18 cellular contexts compared by ENCODE assay signal in genomic region chr7:28618383-28618782, GRCh38.
DNase-seq lines count a peak whose midpoint lies in the region; TF ChIP-seq lines count a peak whose summit lies in the region.
"Had no signal": no experiment of that assay in that cellular context is flagged by ENCODE, and none has a peak within 500 bp of the region (broad histone marks: within the 10 kb centered on the region; RNA-seq: fewer than 3 reads in every experiment).

No MANE protein-coding gene starts in this region.

- TF ChIP-seq CTCF in esophagus muscularis mucosa (IDR thresholded peaks at IDR 0.05) = no peak
- no peak for TF ChIP-seq CTCF in GM20000 (IDR thresholded peaks at IDR 0.05; ENCODE audit: extremely low read depth, missing control alignments)

- TF ChIP-seq POLR2A in esophagus muscularis mucosa (IDR thresholded peaks at IDR 0.05; ENCODE audit: low read depth) = no peak

- no peaks in the 10 kb centered on the region for H3K9me3 ChIP-seq in esophagus muscularis mucosa
- H3K9me3 ChIP-seq: A549, SJSA1 had no signal

- H3K27me3 Mint-ChIP-seq in T-helper 2 cell treated with Interferon-gamma antibody and Interleukin-4, amounts not matched to agents 5 μg/mL and 100 μg/mL, for 36 hours (ENCODE audit: low read depth) = peaks cover 3% of the 10 kb centered on the region

- H3K4me1 ChIP-seq in esophagus muscularis mucosa = peaks cover 0 to 49% (median 33%) of the 10 kb centered on the region in 4 donors
- H3K4me1 ChIP-seq: A549, SJSA1 had no signal

- no peak for TF ChIP-seq EP300 in esophagus muscularis mucosa (IDR thresholded peaks at IDR 0.05)

- H3K4me3 ChIP-seq in esophagus muscularis mucosa = no peak overlapping the region
- H3K4me3 ChIP-seq: A549, SJSA1 had no signal

- DNase-seq in NCI-H82 (lab: John Stamatoyannopoulos, UW) (peak; percentile 19), NCI-H82 treated with DMSO at 0.1 percent for 48 hours (lab: John Stamatoyannopoulos, UW; ENCODE audit: unreplicated experiment) (no peak), NCI-H2171 treated with DMSO at 0.1 percent for 48 hours (lab: John Stamatoyannopoulos, UW) (peak; percentile 97), esophagus muscularis mucosa (ENCODE audit: extremely low spot score) (no peak), SHP77 (lab: John Stamatoyannopoulos, UW) (no peak), GM20000 (ENCODE audit: low spot score) (no peak), GDM1 (lab: John Stamatoyannopoulos, UW) (no peak)
- no peak for DNase-seq in T-helper 2 cell treated with Interferon-gamma antibody and Interleukin-4, amounts not matched to agents 5 μg/mL and 100 μg/mL, for 36 hours (ENCODE audit: low spot score)
- DNase-seq: AML-193; CD4-positive, alpha-beta memory T cell; H7; MV-4-11; NCI-H1694; NCI-H446 treated with DMSO at 0.1 percent for 48 hours; RPMI8226; T-cell had no signal

- peak overlapping the region; percentile 30 to 63 (median 44) for H3K27ac ChIP-seq in esophagus muscularis mucosa (replicated peaks in 1 of 4)
- H3K27ac ChIP-seq: A549, SJSA1 had no signal

- H3K27ac Mint-ChIP-seq in T-helper 2 cell treated with Interferon-gamma antibody and Interleukin-4, amounts not matched to agents 5 μg/mL and 100 μg/mL, for 36 hours = no peak overlapping the region
- H3K27ac Mint-ChIP-seq: CD4-positive, alpha-beta memory T cell; T-cell had no signal

- H3K36me3 Mint-ChIP-seq in T-helper 2 cell treated with Interferon-gamma antibody and Interleukin-4, amounts not matched to agents 5 μg/mL and 100 μg/mL, for 36 hours (ENCODE audit: low read depth) = no peaks in the 10 kb centered on the region
- H3K36me3 Mint-ChIP-seq: CD4-positive, alpha-beta memory T cell; T-cell had no signal

- H3K9me3 Mint-ChIP-seq in T-helper 2 cell treated with Interferon-gamma antibody and Interleukin-4, amounts not matched to agents 5 μg/mL and 100 μg/mL, for 36 hours = no peaks in the 10 kb centered on the region
- H3K9me3 Mint-ChIP-seq: T-cell had no signal

- 82% methylated on average over 3 of the region's 3 CpGs for WGBS in esophagus muscularis mucosa

- H3K27me3 ChIP-seq in esophagus muscularis mucosa = no peaks in the 10 kb centered on the region

- H3K36me3 ChIP-seq in esophagus muscularis mucosa = no peaks in the 10 kb centered on the region
- H3K36me3 ChIP-seq: SJSA1 had no signal

- intact Hi-C loops in esophagus muscularis mucosa (cut with DNase I) = no loop called here

- no peaks in the 10 kb centered on the region for H3K4me1 Mint-ChIP-seq in T-helper 2 cell treated with Interferon-gamma antibody and Interleukin-4, amounts not matched to agents 5 μg/mL and 100 μg/mL, for 36 hours (ENCODE audit: low read depth)
- H3K4me1 Mint-ChIP-seq: CD4-positive, alpha-beta memory T cell; T-cell had no signal

- no peak overlapping the region for H3K4me3 Mint-ChIP-seq in T-helper 2 cell treated with Interferon-gamma antibody and Interleukin-4, amounts not matched to agents 5 μg/mL and 100 μg/mL, for 36 hours
- H3K4me3 Mint-ChIP-seq: CD4-positive, alpha-beta memory T cell; T-cell had no signal

Comparison
In these comparisons a context has a peak if more than half of its experiments do, and no peak if none do; other contexts are left out.
1. DNase-seq: peak in NCI-H82 (single experiment) and NCI-H2171 treated with DMSO at 0.1 percent for 48 hours (single experiment); none in NCI-H82 treated with DMSO at 0.1 percent for 48 hours (single experiment), esophagus muscularis mucosa (single experiment), T-helper 2 cell treated with Interferon-gamma antibody and Interleukin-4, amounts not matched to agents 5 μg/mL and 100 μg/mL, for 36 hours (single experiment), SHP77 (0 of 2), GM20000 (single experiment) and GDM1 (single experiment).